23 cellular contexts compared by ENCODE assay signal in the genomic region with DNA sequence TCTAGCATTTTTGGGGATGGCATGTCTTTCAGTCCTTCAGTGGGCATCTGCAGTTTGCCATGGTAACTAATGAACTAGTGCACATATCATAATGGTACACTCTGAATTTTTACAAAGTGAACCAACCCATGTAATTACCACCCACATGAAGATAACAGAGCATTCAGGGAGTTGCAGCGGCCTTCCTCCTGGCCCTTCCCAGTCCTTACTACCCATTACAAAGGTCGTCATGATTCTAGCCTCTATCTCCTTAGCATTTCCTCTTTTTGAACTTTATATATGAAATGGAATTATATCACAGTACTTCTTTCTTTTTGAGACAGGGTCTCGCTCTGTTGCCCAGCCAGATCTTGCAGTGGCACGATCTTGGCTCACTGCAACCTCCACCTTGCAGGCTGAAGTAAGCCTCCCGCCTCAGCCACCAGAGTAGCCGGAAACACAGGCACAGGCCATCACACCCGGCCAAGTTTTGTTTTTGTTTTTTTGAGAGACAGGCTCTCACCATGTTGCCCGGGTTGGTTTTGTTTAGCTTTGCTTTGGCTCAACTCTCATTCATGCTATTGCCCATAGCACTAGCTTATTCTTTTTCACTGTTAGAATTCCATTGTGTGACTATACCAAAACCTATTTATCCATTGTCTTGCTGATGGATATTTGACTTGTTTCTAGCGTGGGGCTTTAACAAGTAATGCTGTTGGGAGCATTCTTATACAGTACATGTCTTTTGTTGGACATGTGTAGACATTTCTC.
DNase-seq lines count a peak whose midpoint lies in the region; ATAC-seq, FAIRE-seq and TF ChIP-seq lines count a peak whose summit lies in the region.
"Had no signal": no experiment of that assay in that cellular context is flagged by ENCODE, and none has a peak within 500 bp of the region (broad histone marks: within the 10 kb centered on the region; RNA-seq: fewer than 3 reads in every experiment).

No MANE protein-coding gene starts in this region.

- H3K27me3 ChIP-seq in CD4-positive, alpha-beta T cell (ENCODE audit: control insufficient read depth, insufficient read depth, low read length), result no peaks in the 10 kb centered on the region
- H3K27me3 ChIP-seq in K562 (ENCODE audit: control insufficient read depth in 2 of 2, insufficient read depth in 2 of 2, low read length in 2 of 2), result no peaks in the 10 kb centered on the region
- H3K27me3 ChIP-seq: gastrocnemius medialis, tibial artery had no signal

- no peaks in the 10 kb centered on the region; a peak in 1 of 5 replicates for H3K4me1 ChIP-seq in K562 (replicated peaks in 1 of 2; ENCODE audit: control insufficient read depth in 2 of 2, insufficient read depth in 2 of 2, low read length in 2 of 2)
- H3K4me1 ChIP-seq: gastrocnemius medialis, parathyroid adenoma, tibial artery had no signal

- H3K4me2 ChIP-seq in K562 (ENCODE audit: insufficient read depth, low read length), result no peak overlapping the region

- peaks cover 100% of the 10 kb centered on the region for H3K36me3 Mint-ChIP-seq in CD4-positive, alpha-beta T cell (ENCODE audit: low read depth)
- H3K36me3 Mint-ChIP-seq in naive thymus-derived CD8-positive, alpha-beta T cell, result peaks cover 38 to 98% (median 70%) of the 10 kb centered on the region in 3 donors
- H3K36me3 Mint-ChIP-seq in nephron progenitor cell (ENCODE audit: low read depth), result no peaks in the 10 kb centered on the region

- no peak for TF ChIP-seq POLR2A in K562 (conservative IDR thresholded peaks at IDR 0.05)

- H3K27me3 Mint-ChIP-seq in CD4-positive, alpha-beta T cell, result no peaks in the 10 kb centered on the region
- H3K27me3 Mint-ChIP-seq in naive thymus-derived CD8-positive, alpha-beta T cell, result no peaks in the 10 kb centered on the region
- peaks cover 12% of the 10 kb centered on the region for H3K27me3 Mint-ChIP-seq in nephron progenitor cell (ENCODE audit: low read depth, poor library complexity)
- H3K27me3 Mint-ChIP-seq: CD4-positive, alpha-beta memory T cell had no signal

- no peak overlapping the region for H3K4me3 ChIP-seq in K562
- H3K4me3 ChIP-seq: gastrocnemius medialis, lung, tibial artery had no signal

- TF ChIP-seq EP300 in K562 (IDR thresholded peaks at IDR 0.05; ENCODE audit: low read length), result no peak

- CTCF ChIA-PET in CD4-positive, alpha-beta T cell (lab: Charles Lee), result no interaction called here
- CTCF ChIA-PET in K562 (lab: Yijun Ruan, JAX; ENCODE audit: low intra/inter-chr PET ratio), result no interaction called here

- no peak overlapping the region for H3K4me3 Mint-ChIP-seq in CD4-positive, alpha-beta T cell
- no peak overlapping the region for H3K4me3 Mint-ChIP-seq in naive thymus-derived CD8-positive, alpha-beta T cell
- H3K4me3 Mint-ChIP-seq in nephron progenitor cell, result no peak overlapping the region
- H3K4me3 Mint-ChIP-seq: activated T-helper 1 cell treated with anti-CD3 and anti-CD28 coated beads, Interleukin-12 subunit alpha, Interleukin-12 subunit beta, Interleukin-2, Interleukin-4 antibody, amounts not matched to agents 30 ng/mL and 10 ng/mL and 1 ng/mL, durations not matched to agents 14 hours and 24 hours and 36 hours; CD4-positive, alpha-beta memory T cell had no signal

- BruUV-seq in K562 (replicated peaks; lab: Mats Ljungman, UMichigan), result no TSS peak

- no peaks in the 10 kb centered on the region for H3K36me3 ChIP-seq in K562 (ENCODE audit: control insufficient read depth, insufficient read depth, low read length)
- H3K36me3 ChIP-seq: gastrocnemius medialis had no signal

- no peaks in the 10 kb centered on the region for H4K20me1 ChIP-seq in K562 (replicated peaks; ENCODE audit: control insufficient read depth, insufficient read depth, low read length)

- ATAC-seq in CD4-positive, alpha-beta T cell (ENCODE audit: poor library complexity), result no peak
- ATAC-seq in K562 (no peak), GM18870 (IDR thresholded peaks at IDR 0.05; ENCODE audit: unreplicated experiment) (no peak)
- no peak for ATAC-seq in naive thymus-derived CD8-positive, alpha-beta T cell
- ATAC-seq: gastrocnemius medialis, HCT116 had no signal

- in situ Hi-C loops in K562 (cut with MboI), result no loop called here

- peak overlapping the region; percentile 49 for H3K27ac Mint-ChIP-seq in CD4-positive, alpha-beta T cell
- peak overlapping the region in 8 of 10 donors; percentile 4 to 81 (median 50) for H3K27ac Mint-ChIP-seq in naive thymus-derived CD8-positive, alpha-beta T cell
- no peak overlapping the region for H3K27ac Mint-ChIP-seq in nephron progenitor cell
- H3K27ac Mint-ChIP-seq: activated T-helper 1 cell treated with anti-CD3 and anti-CD28 coated beads, Interleukin-12 subunit alpha, Interleukin-12 subunit beta, Interleukin-2, Interleukin-4 antibody, amounts not matched to agents 30 ng/mL and 10 ng/mL and 1 ng/mL, durations not matched to agents 14 hours and 24 hours and 36 hours had no signal

- FAIRE-seq in GM19239 (lab: Jason Lieb, UNC), result peak; percentile 73
- FAIRE-seq in K562 (lab: Jason Lieb, UNC), result no peak
- FAIRE-seq: bronchial epithelial cell had no signal

- POLR2A ChIA-PET in CD4-positive, alpha-beta T cell (lab: Charles Lee), result interaction anchor here (0.6 kb wide), 1 partner anchor 579 kb away, joined by 3 read pairs; no protein-coding TSS in a partner anchor
- POLR2A ChIA-PET in K562 (lab: Yijun Ruan, JAX), result interaction anchor here (1.1 to 1.2 kb wide), 2 partner anchors 9 to 560 kb away, joined by 3 read pairs; no protein-coding TSS in a partner anchor
- POLR2A ChIA-PET in naive thymus-derived CD8-positive, alpha-beta T cell (lab: Charles Lee), result interaction anchor here (0.6 kb wide), 3 partner anchors 39 to 125 kb away, joined by 3 to 6 read pairs (median 3); no protein-coding TSS in a partner anchor

- no peak overlapping the region for H3K27ac ChIP-seq in CD4-positive, alpha-beta T cell (ENCODE audit: low read depth, low read length)
- H3K27ac ChIP-seq in K562 (ENCODE audit: extremely low read depth, low read depth, low read length) (no peak overlapping the region), caudate nucleus (ENCODE audit: low read depth, low read length) (no peak overlapping the region)
- H3K27ac ChIP-seq: gastrocnemius medialis, parathyroid adenoma, tibial artery had no signal

- WGBS in K562 (ENCODE audit: insufficient coverage, low coverage, missing lambda C conversion rate), result 3% methylated on average over 8 of the region's 9 CpGs

- H2AFZ ChIP-seq in K562 (ENCODE audit: low read depth, low read length), result no peak overlapping the region
- H2AFZ ChIP-seq: parathyroid adenoma had no signal

- intact Hi-C loops in CD4-positive, alpha-beta T cell (cut with DNase I, micrococcal nuclease), result no loop called here
- intact Hi-C loops in K562 (cut with micrococcal nuclease), result no loop called here

- H3K9me3 Mint-ChIP-seq in CD4-positive, alpha-beta T cell, result peaks cover 3% of the 10 kb centered on the region
- H3K9me3 Mint-ChIP-seq in naive thymus-derived CD8-positive, alpha-beta T cell, result peaks cover 0 to 6% (median 0%) of the 10 kb centered on the region in 9 donors
- peaks cover 22% of the 10 kb centered on the region for H3K9me3 Mint-ChIP-seq in nephron progenitor cell

- no peak for TF ChIP-seq RAD21 in K562 (CRISPR knock-in tag; conservative IDR thresholded peaks at IDR 0.05 in 1 of 2, IDR thresholded peaks at IDR 0.05 in 1 of 2)

- no peak for DNase-seq in CD4-positive, alpha-beta T cell
- DNase-seq in GM19239 (ENCODE audit: insufficient read length, low spot score) (no peak), K562 (ENCODE audit: extremely low read depth in 1 of 4, low spot score in 3 of 4) (no peak), nephron progenitor cell (no peak), caudate nucleus (lab: John Stamatoyannopoulos, UW) (no peak), NCI-H524 treated with DMSO at 0.1 percent for 48 hours (lab: John Stamatoyannopoulos, UW) (no peak)
- no peak for DNase-seq in naive thymus-derived CD8-positive, alpha-beta T cell
- DNase-seq: activated CD4-positive, alpha-beta T cell treated with anti-CD3 and anti-CD28 coated beads for 1 hour; activated CD8-positive, alpha-beta memory T cell treated with anti-CD3 and anti-CD28 coated beads for 24 hours; CD4-positive, alpha-beta memory T cell; DMS53; gastrocnemius medialis; NCI-H1417 treated with DMSO at 0.1 percent for 48 hours; NCI-H2171 treated with DMSO at 0.1 percent for 48 hours; NCI-H748 treated with DMSO at 0.1 percent for 48 hours; stimulated activated naive CD4-positive, alpha-beta T cell treated with Interleukin-2 at 50 U/mL for 16 hours; tibial artery had no signal

- no peak for TF ChIP-seq CTCF in CD4-positive, alpha-beta T cell (IDR thresholded peaks at IDR 0.05)
- TF ChIP-seq CTCF in K562 (IDR thresholded peaks at IDR 0.05 in 2 of 3, conservative IDR thresholded peaks at IDR 0.05 in 1 of 3; ENCODE audit: insufficient read depth in 2 of 3, low read depth in 1 of 3, low read length in 3 of 3), result no peak
- TF ChIP-seq CTCF in nephron progenitor cell (IDR thresholded peaks at IDR 0.05), result no peak

- no peak overlapping the region for H3K9ac ChIP-seq in K562 (ENCODE audit: insufficient read depth in 1 of 2, low read depth in 2 of 2, low read length in 2 of 2)
- H3K9ac ChIP-seq: parathyroid adenoma had no signal

- H3K4me1 Mint-ChIP-seq in CD4-positive, alpha-beta T cell (ENCODE audit: low read depth), result peaks cover 35% of the 10 kb centered on the region
- peaks cover 13 to 49% (median 36%) of the 10 kb centered on the region in 4 donors for H3K4me1 Mint-ChIP-seq in naive thymus-derived CD8-positive, alpha-beta T cell
- H3K4me1 Mint-ChIP-seq in nephron progenitor cell, result peaks cover 8% of the 10 kb centered on the region

- H3K9me3 ChIP-seq in CD4-positive, alpha-beta T cell (ENCODE audit: control insufficient read depth, low read length), result no peaks in the 10 kb centered on the region
- no peaks in the 10 kb centered on the region for H3K9me3 ChIP-seq in K562 (replicated peaks; ENCODE audit: control insufficient read depth, insufficient read depth, low read depth, low read length)
- H3K9me3 ChIP-seq: gastrocnemius medialis had no signal

- H3K79me2 ChIP-seq in K562 (ENCODE audit: control insufficient read depth, insufficient read depth, low read length), result no peaks in the 10 kb centered on the region
- H3K79me2 ChIP-seq: parathyroid adenoma had no signal

- no peaks in the 10 kb centered on the region for H3K9me1 ChIP-seq in K562 (ENCODE audit: control insufficient read depth, insufficient read depth, low read length)

TF ChIP-seq in K562, 482 proteins besides CTCF, POLR2A, EP300 and RAD21:
- TF ChIP-seq KDM5B (IDR thresholded peaks at IDR 0.05; ENCODE audit: insufficient replicate concordance, low read depth, low read length) (no peak), SPI1 (IDR thresholded peaks at IDR 0.05; ENCODE audit: borderline replicate concordance, low read depth, low read length) (peak; percentile 49; the same call in 1 of the 2 replicates)
